ENCODE assay signal across 27 cellular contexts in the genomic region with DNA sequence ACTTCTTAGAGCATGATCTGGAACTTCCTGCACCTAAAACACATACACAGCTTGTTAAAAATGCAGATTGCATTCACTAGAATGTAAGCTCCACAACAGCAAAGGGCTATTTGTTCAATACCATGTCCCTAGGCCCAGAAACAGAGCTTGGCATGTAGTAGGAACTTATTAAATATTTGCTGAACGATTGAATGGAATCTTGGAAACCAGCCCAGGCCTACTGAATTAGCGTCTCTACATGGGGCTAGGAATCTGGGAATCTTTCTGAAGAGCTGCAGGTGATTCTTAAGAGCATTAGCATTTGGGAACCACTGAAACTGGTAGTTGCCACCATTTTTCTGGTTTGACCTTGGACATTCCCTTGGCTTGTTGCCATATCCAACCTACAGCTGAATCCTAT.
DNase-seq lines count a peak whose midpoint lies in the region; ATAC-seq, FAIRE-seq and TF ChIP-seq lines count a peak whose summit lies in the region.
"Had no signal": no experiment of that assay in that cellular context is flagged by ENCODE, and none has a peak within 500 bp of the region (broad histone marks: within the 10 kb centered on the region; RNA-seq: fewer than 3 reads in every experiment).

No MANE protein-coding gene starts in this region.

- H2AFZ ChIP-seq in H1 (ENCODE audit: low read length) = no peak overlapping the region
- H2AFZ ChIP-seq: GM23248 had no signal

- H3K27ac ChIP-seq in H1 (ENCODE audit: low read depth, low read length) (no peak overlapping the region), stomach (peak overlapping the region in 1 of 5 donors; percentile 20)
- H3K27ac ChIP-seq: gastrocnemius medialis, GM23248, thoracic aorta, WERI-Rb-1 had no signal

- H2BK5ac ChIP-seq in H1 (ENCODE audit: low read depth, low read length) = no peak overlapping the region

- H3K14ac ChIP-seq in H1 (ENCODE audit: insufficient read length) = no peak overlapping the region

- no peak overlapping the region for H2BK15ac ChIP-seq in H1 (ENCODE audit: low read length)

- FAIRE-seq in H1 (lab: Jason Lieb, UNC) = no peak
- FAIRE-seq: A204.1 had no signal

- no peak overlapping the region for H2BK120ac ChIP-seq in H1 (replicated peaks; ENCODE audit: low read depth, low read length)

- TF ChIP-seq EP300 in H1 (IDR thresholded peaks at IDR 0.05; ENCODE audit: borderline replicate concordance in 1 of 2, low read depth in 2 of 2, low read length in 2 of 2) = no peak
- no peak for TF ChIP-seq EP300 in stomach (IDR thresholded peaks at IDR 0.05)

- CTCF ChIA-PET in H1 (lab: Charles Lee; ENCODE audit: partially characterized antibody) = interaction anchor here (1.1 to 9.3 kb wide), 9 partner anchors 9 to 287 kb away, joined by 3 to 60 read pairs (median 5); no protein-coding TSS in a partner anchor
- CTCF ChIA-PET in activated CD4-positive, alpha-beta T cell treated with anti-CD3 and anti-CD28 coated beads, Interleukin-2, amount 10 ng/mL, durations not matched to agents 7 days and 5 days (lab: Charles Lee) = no interaction called here

- 78% methylated on average over 2 of the region's 2 CpGs; no CpG with 5 or more reads in 1 of the 2 experiments for WGBS in H1 (ENCODE audit: extremely low coverage in 1 of 2, insufficient coverage in 1 of 2, insufficient read length in 1 of 2, insufficient replicate concordance in 2 of 2, low coverage in 1 of 2, low lambda C conversion rate in 2 of 2, missing lambda C conversion rate in 1 of 2), 2 experiments
- WGBS in stomach, 5 donors = 8 to 19% (median 13%) methylated on average over 2 of the region's 2 CpGs

- no peaks in the 10 kb centered on the region for H3K79me2 ChIP-seq in H1 (ENCODE audit: control insufficient read depth in 1 of 2, insufficient read depth in 2 of 2, low read length in 2 of 2)

- H3K23ac ChIP-seq in H1 (ENCODE audit: insufficient read length) = no peak overlapping the region

- peaks cover 8 to 24% (median 19%) of the 10 kb centered on the region in 4 experiments for H3K4me1 ChIP-seq in H1 (replicated peaks in 1 of 4; ENCODE audit: control insufficient read depth in 3 of 4, insufficient read depth in 4 of 4, low read length in 3 of 4)
- H3K4me1 ChIP-seq in stomach = peaks cover 0 to 16% (median 10%) of the 10 kb centered on the region in 4 donors
- H3K4me1 ChIP-seq: BE2C, gastrocnemius medialis had no signal

- no peaks in the 10 kb centered on the region for H4K20me1 ChIP-seq in H1 (replicated peaks in 1 of 2; ENCODE audit: control insufficient read depth in 1 of 2, insufficient read depth in 2 of 2, low read length in 2 of 2)

- no peaks in the 10 kb centered on the region for H3K23me2 ChIP-seq in H1 (ENCODE audit: low read depth, low read length)

- no peak overlapping the region for H3K56ac ChIP-seq in H1 (replicated peaks; ENCODE audit: insufficient read length, low read depth, low read length)

- no peak overlapping the region for H3K27ac Mint-ChIP-seq in activated CD4-positive, alpha-beta T cell treated with anti-CD3 and anti-CD28 coated beads, Interleukin-2, amount 10 ng/mL, durations not matched to agents 7 days and 5 days
- H3K27ac Mint-ChIP-seq: activated naive CD8-positive, alpha-beta T cell treated with anti-CD3 and anti-CD28 coated beads, Interleukin-2, amount 10 ng/mL, durations not matched to agents 7 days and 5 days; T-helper 1 cell treated with Interleukin-12 subunit alpha and Interleukin-12 subunit beta and Interleukin-4 antibody, amounts not matched to agents 30 μg/mL and 1 μg/mL, for 36 hours had no signal

- POLR2A ChIA-PET in H1 (lab: Charles Lee; ENCODE audit: partially characterized antibody) = interaction anchor here (2.4 kb wide), 1 partner anchor 28 kb away, joined by 8 read pairs; no protein-coding TSS in a partner anchor
- POLR2A ChIA-PET in activated CD4-positive, alpha-beta T cell treated with anti-CD3 and anti-CD28 coated beads, Interleukin-2, amount 10 ng/mL, durations not matched to agents 7 days and 5 days (lab: Charles Lee) = no interaction called here

- TF ChIP-seq POLR2A in H1 (IDR thresholded peaks at IDR 0.05; ENCODE audit: control extremely low read depth in 1 of 2, low read depth in 2 of 2, low read length in 2 of 2) (no peak), stomach (IDR thresholded peaks at IDR 0.05) (no peak)

- no peaks in the 10 kb centered on the region for H3K79me1 ChIP-seq in H1 (ENCODE audit: low read depth, low read length)

- H2BK12ac ChIP-seq in H1 (ENCODE audit: low read depth, low read length) = 0 out of 2 replicates have a peak overlapping the region, but pooled peaks have one; percentile 68

- no peak overlapping the region for H2AK5ac ChIP-seq in H1 (ENCODE audit: low read depth, low read length)

- peak; percentile 5 for DNase-seq in NCI-H1105 treated with DMSO at 0.1 percent for 48 hours (lab: John Stamatoyannopoulos, UW)
- no peak for DNase-seq in NCI-H1105 (lab: John Stamatoyannopoulos, UW)
- peak; percentile 50 for DNase-seq in NCI-H2081 treated with DMSO at 0.1 percent for 48 hours (lab: John Stamatoyannopoulos, UW)
- peak in 1 of 2 experiments; percentile 10 for DNase-seq in H1 (ENCODE audit: low read depth in 1 of 2, low spot score in 2 of 2)
- peak; percentile 58 for DNase-seq in stomach
- DNase-seq in posterior vena cava (ENCODE audit: low spot score) = no peak
- no peak for DNase-seq in activated CD4-positive, alpha-beta T cell treated with anti-CD3 and anti-CD28 coated beads, Interleukin-2, amount 10 ng/mL, durations not matched to agents 7 days and 5 days
- DNase-seq: activated CD8-positive, alpha-beta memory T cell treated with anti-CD3 and anti-CD28 coated beads, Interleukin-2, amount 50 U/mL, for 48 hours; activated naive CD8-positive, alpha-beta T cell treated with anti-CD3 and anti-CD28 coated beads, Interleukin-2, amount 10 ng/mL, durations not matched to agents 7 days and 5 days; BE2C; effector CD8-positive, alpha-beta T cell; gastrocnemius medialis; GM23248; hippocampal formation; mucosa of descending colon; NCI-H1417 treated with DMSO at 0.1 percent for 48 hours; NCI-H226; posterior cingulate gyrus; stimulated activated CD4-positive, alpha-beta T cell treated with anti-CD3 and anti-CD28 coated beads, Interleukin-4, amount 100 ng/mL, for 1 hour; stimulated activated naive CD4-positive, alpha-beta T cell; WERI-Rb-1 had no signal

- no peak overlapping the region for H4K5ac ChIP-seq in H1 (ENCODE audit: insufficient read length, low read depth, low read length)

- no peaks in the 10 kb centered on the region for H3K9me3 ChIP-seq in H1 (ENCODE audit: insufficient read depth in 2 of 2, low read depth in 1 of 2, low read length in 1 of 2)
- no peaks in the 10 kb centered on the region for H3K9me3 ChIP-seq in stomach
- H3K9me3 ChIP-seq: BE2C, gastrocnemius medialis, mucosa of descending colon, thoracic aorta had no signal

- H3K36me3 ChIP-seq in H1 (ENCODE audit: control insufficient read depth in 2 of 4, insufficient read depth in 4 of 4, low read length in 3 of 4) = no peaks in the 10 kb centered on the region
- no peaks in the 10 kb centered on the region for H3K36me3 ChIP-seq in stomach
- H3K36me3 ChIP-seq: BE2C, gastrocnemius medialis, thoracic aorta, WERI-Rb-1 had no signal

- H2BK20ac ChIP-seq in H1 (ENCODE audit: low read length) = no peak overlapping the region

- peaks cover 0 to 2% (median under 1%) of the 10 kb centered on the region in 4 experiments; a peak in 3 of 7 replicates for H3K27me3 ChIP-seq in H1 (replicated peaks in 1 of 4; ENCODE audit: control insufficient read depth in 3 of 4, extremely low read depth in 1 of 4, insufficient read depth in 3 of 4, low read length in 3 of 4)
- peaks cover 0 to 36% (median 4%) of the 10 kb centered on the region in 3 donors for H3K27me3 ChIP-seq in stomach
- H3K27me3 ChIP-seq: BE2C, gastrocnemius medialis had no signal

- H3K4me3 ChIP-seq in H1 (ENCODE audit: extremely low read depth in 1 of 4, insufficient read depth in 2 of 4, low read depth in 3 of 4, low read length in 4 of 4) (no peak overlapping the region), stomach (no peak overlapping the region)
- H3K4me3 ChIP-seq: gastrocnemius medialis, GM23248, mucosa of descending colon, smooth muscle cell, thoracic aorta had no signal

- intact Hi-C loops in stomach (cut with DNase I; ENCODE audit: low total_unique reads) (no loop called here), posterior vena cava (cut with DNase I) (loop anchor here in 1 of 2 donors (5.0 kb wide), 1 partner anchor 218 kb away; no protein-coding TSS in a partner anchor)

- H3K9me3 Mint-ChIP-seq in activated CD4-positive, alpha-beta T cell treated with anti-CD3 and anti-CD28 coated beads, Interleukin-2, amount 10 ng/mL, durations not matched to agents 7 days and 5 days = no peaks in the 10 kb centered on the region
- H3K9me3 Mint-ChIP-seq: activated naive CD8-positive, alpha-beta T cell treated with anti-CD3 and anti-CD28 coated beads, Interleukin-2, amount 10 ng/mL, durations not matched to agents 7 days and 5 days; neural crest cell; T-helper 1 cell treated with Interleukin-12 subunit alpha and Interleukin-12 subunit beta and Interleukin-4 antibody, amounts not matched to agents 30 μg/mL and 1 μg/mL, for 36 hours had no signal

- H3K9ac ChIP-seq in H1 (replicated peaks in 1 of 4; ENCODE audit: extremely low read depth in 1 of 4, low read depth in 3 of 4, low read length in 3 of 4) = no peak overlapping the region
- H3K9ac ChIP-seq: GM23248 had no signal

- no peak overlapping the region for H4K8ac ChIP-seq in H1 (ENCODE audit: extremely low read depth, insufficient read depth, low read length)

- no peak overlapping the region for H3K4ac ChIP-seq in H1 (replicated peaks; ENCODE audit: insufficient read length, low read depth, low read length)

- TF ChIP-seq RAD21 in H1 (IDR thresholded peaks at IDR 0.05 in 1 of 2, conservative IDR thresholded peaks at IDR 0.05 in 1 of 2; ENCODE audit: low read depth in 2 of 2, low read length in 2 of 2) = no peak

- no peak overlapping the region for H3K4me3 Mint-ChIP-seq in activated CD4-positive, alpha-beta T cell treated with anti-CD3 and anti-CD28 coated beads, Interleukin-2, amount 10 ng/mL, durations not matched to agents 7 days and 5 days
- H3K4me3 Mint-ChIP-seq: activated naive CD8-positive, alpha-beta T cell treated with anti-CD3 and anti-CD28 coated beads, Interleukin-2, amount 10 ng/mL, durations not matched to agents 7 days and 5 days; neural crest cell; T-helper 1 cell treated with Interleukin-12 subunit alpha and Interleukin-12 subunit beta and Interleukin-4 antibody, amounts not matched to agents 30 μg/mL and 1 μg/mL, for 36 hours had no signal

- no peaks in the 10 kb centered on the region for H3K36me3 Mint-ChIP-seq in activated CD4-positive, alpha-beta T cell treated with anti-CD3 and anti-CD28 coated beads, Interleukin-2, amount 10 ng/mL, durations not matched to agents 7 days and 5 days (ENCODE audit: low read depth)
- H3K36me3 Mint-ChIP-seq: activated naive CD8-positive, alpha-beta T cell treated with anti-CD3 and anti-CD28 coated beads, Interleukin-2, amount 10 ng/mL, durations not matched to agents 7 days and 5 days had no signal

- no peak overlapping the region for H3K4me2 ChIP-seq in H1 (ENCODE audit: insufficient read depth in 1 of 2, low read depth in 2 of 2, low read length in 2 of 2)
- H3K4me2 ChIP-seq: smooth muscle cell had no signal

- ATAC-seq in activated CD4-positive, CD25-positive, alpha-beta regulatory T cell treated with anti-CD3 and anti-CD28 coated beads, Interleukin-2, amount 50 U/mL, for 24 hours = no peak
- ATAC-seq: gastrocnemius medialis, mucosa of descending colon had no signal

- H3K27me3 Mint-ChIP-seq in activated CD4-positive, alpha-beta T cell treated with anti-CD3 and anti-CD28 coated beads, Interleukin-2, amount 10 ng/mL, durations not matched to agents 7 days and 5 days = no peaks in the 10 kb centered on the region

- H3K4me1 Mint-ChIP-seq in activated CD4-positive, alpha-beta T cell treated with anti-CD3 and anti-CD28 coated beads, Interleukin-2, amount 10 ng/mL, durations not matched to agents 7 days and 5 days = no peaks in the 10 kb centered on the region
- H3K4me1 Mint-ChIP-seq: activated naive CD8-positive, alpha-beta T cell treated with anti-CD3 and anti-CD28 coated beads, Interleukin-2, amount 10 ng/mL, durations not matched to agents 7 days and 5 days had no signal

- TF ChIP-seq CTCF in H1 (IDR thresholded peaks at IDR 0.05; ENCODE audit: control extremely low read depth in 1 of 3, insufficient read depth in 1 of 3, low read depth in 1 of 3, low read length in 3 of 3) (no peak), stomach (IDR thresholded peaks at IDR 0.05) (no peak)

- no peak overlapping the region for H3K18ac ChIP-seq in H1 (ENCODE audit: extremely low read depth, low read length)

- no peak overlapping the region for H4K91ac ChIP-seq in H1 (replicated peaks; ENCODE audit: insufficient read length, low read length)

Comparison
In these comparisons a context has a peak if more than half of its experiments do, and no peak if none do; other contexts are left out.
1. DNase-seq: peak in NCI-H1105 treated with DMSO at 0.1 percent for 48 hours (single experiment), NCI-H2081 treated with DMSO at 0.1 percent for 48 hours (single experiment) and stomach (single experiment); none in NCI-H1105 (single experiment), posterior vena cava (single experiment) and activated CD4-positive, alpha-beta T cell treated with anti-CD3 and anti-CD28 coated beads, Interleukin-2, amount 10 ng/mL, durations not matched to agents 7 days and 5 days (single experiment).